22 cellular contexts compared by ENCODE assay signal in the genomic region with DNA sequence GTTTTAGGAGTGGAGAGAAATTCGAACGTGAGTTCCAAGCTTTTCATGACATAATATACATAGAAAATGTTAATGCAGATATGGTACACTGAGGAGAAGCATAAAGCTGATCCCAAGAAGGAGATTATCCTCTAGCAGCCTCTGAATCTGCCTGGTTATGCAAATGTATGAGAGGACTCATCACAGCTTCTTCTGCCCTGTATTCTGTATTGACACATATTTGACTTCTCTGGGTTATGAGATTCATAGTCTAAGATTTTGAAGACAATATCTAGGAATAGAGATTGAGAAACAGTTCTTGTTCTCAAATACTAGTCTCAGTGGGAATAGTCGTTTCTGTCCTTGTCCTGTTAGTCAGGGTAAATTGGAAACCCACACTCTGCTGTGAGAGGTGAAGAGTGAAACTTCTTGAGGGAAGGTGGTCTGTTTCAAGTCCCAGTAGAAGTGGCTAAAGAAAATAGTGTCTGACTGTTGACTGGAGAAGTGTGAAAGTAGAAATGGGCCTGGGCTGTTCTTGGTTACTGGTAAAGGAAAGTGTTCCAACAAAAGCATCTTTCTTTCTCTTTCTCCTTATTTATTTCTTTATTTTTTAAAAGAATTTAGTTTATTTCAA.
"Had no signal": no experiment of that assay in that cellular context is flagged by ENCODE, and none has a peak within 500 bp of the region (broad histone marks: within the 10 kb centered on the region; RNA-seq: fewer than 3 reads in every experiment).

No MANE protein-coding gene starts in this region.

- H3K27me3 Mint-ChIP-seq: naive thymus-derived CD8-positive, alpha-beta T cell; stimulated activated naive CD8-positive, alpha-beta T cell treated with anti-CD3 and anti-CD28 coated beads, Interleukin-15, Interleukin-2, amounts not matched to agents 100 ng/mL and 50 ng/mL, for 24 hours had no signal

- H3K4me3 ChIP-seq: dorsolateral prefrontal cortex, lower lobe of right lung, prostate gland, right atrium auricular region, smooth muscle cell, suprapubic skin, transverse colon, upper lobe of right lung, uterus had no signal

- H3K36me3 Mint-ChIP-seq: naive thymus-derived CD8-positive, alpha-beta T cell had no signal

- H3K27ac Mint-ChIP-seq: naive thymus-derived CD8-positive, alpha-beta T cell; nephron progenitor cell; stimulated activated naive CD8-positive, alpha-beta T cell treated with anti-CD3 and anti-CD28 coated beads, Interleukin-15, Interleukin-2, amounts not matched to agents 100 ng/mL and 50 ng/mL, for 24 hours had no signal

- H3K27me3 ChIP-seq: dorsolateral prefrontal cortex, right atrium auricular region, suprapubic skin, transverse colon, upper lobe of right lung, uterus had no signal

- ATAC-seq: left ventricle myocardium superior; lower lobe of right lung; naive thymus-derived CD8-positive, alpha-beta T cell; sciatic nerve; upper lobe of right lung had no signal

- DNase-seq: dorsolateral prefrontal cortex; effector CD4-positive, alpha-beta T cell; hypothalamus; left ventricle myocardium superior; lower lobe of right lung; naive thymus-derived CD8-positive, alpha-beta T cell; nephron progenitor cell; nucleus accumbens; stimulated activated CD4-positive, alpha-beta T cell treated with anti-CD3 and anti-CD28 coated beads, Interleukin-12 subunit alpha, Interleukin-12 subunit beta, amount 100 ng/mL, for 4 hours; stimulated activated CD4-positive, alpha-beta T cell treated with anti-CD3 and anti-CD28 coated beads, Interleukin-1b, Interleukin-23, amount 100 ng/mL, for 48 hours; stimulated activated CD4-positive, alpha-beta T cell treated with anti-CD3 and anti-CD28 coated beads, Interleukin-4, amount 100 ng/mL, for 1 hour; stimulated activated CD8-positive, alpha-beta memory T cell treated with anti-CD3 and anti-CD28 coated beads, Interleukin-4, amount 100 ng/mL, for 48 hours; transverse colon; upper lobe of right lung; uterus had no signal

- H3K27ac ChIP-seq: dorsolateral prefrontal cortex, lower lobe of right lung, prostate gland, right atrium auricular region, suprapubic skin, transverse colon, upper lobe of right lung, uterus had no signal

- H3K4me1 ChIP-seq: lower lobe of right lung, prostate gland, right atrium auricular region, suprapubic skin, transverse colon, upper lobe of right lung, uterus had no signal

- H3K36me3 ChIP-seq: lower lobe of right lung, prostate gland, right atrium auricular region, suprapubic skin, transverse colon, upper lobe of right lung, uterus had no signal

- H3K4me1 Mint-ChIP-seq: naive thymus-derived CD8-positive, alpha-beta T cell; nephron progenitor cell had no signal

- FAIRE-seq: keratinocyte had no signal

- H3K9me3 ChIP-seq: lower lobe of right lung, prostate gland, transverse colon, uterus had no signal

- H3K4me2 ChIP-seq: smooth muscle cell had no signal

- H3K4me3 Mint-ChIP-seq: naive thymus-derived CD8-positive, alpha-beta T cell; nephron progenitor cell; stimulated activated naive CD8-positive, alpha-beta T cell treated with anti-CD3 and anti-CD28 coated beads, Interleukin-15, Interleukin-2, amounts not matched to agents 100 ng/mL and 50 ng/mL, for 24 hours had no signal
